8 cellular contexts compared by ENCODE assay signal in the genomic region with DNA sequence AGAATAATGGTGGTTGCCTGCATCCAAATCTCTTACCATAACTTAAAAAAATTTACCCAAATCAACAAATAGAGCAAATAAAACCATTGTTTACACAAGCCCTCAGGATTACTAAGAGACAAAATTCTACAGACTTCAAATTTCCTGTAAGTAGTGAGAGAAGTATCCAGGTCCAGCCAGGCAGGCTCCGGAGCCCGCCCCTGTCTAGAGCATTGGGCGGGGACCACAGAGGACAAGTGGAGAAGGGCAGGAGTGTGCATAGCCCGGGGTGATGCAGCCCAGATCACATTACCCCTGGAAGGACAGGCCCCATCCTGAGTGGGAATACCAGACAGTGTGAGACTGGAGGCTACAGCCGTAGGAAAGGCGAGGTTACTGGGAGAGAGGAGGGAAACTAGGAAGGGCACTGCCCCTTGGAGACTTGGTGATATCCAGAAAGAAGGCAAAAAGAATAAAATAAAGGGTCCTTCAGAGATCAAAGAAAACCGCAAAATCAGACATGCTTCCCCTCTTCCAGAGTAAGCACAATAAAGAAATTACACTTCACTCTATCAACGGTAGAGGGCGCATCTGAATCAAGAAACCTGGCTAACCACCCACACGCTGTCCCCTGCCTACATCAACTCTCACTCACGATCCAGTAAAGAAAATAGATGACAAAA. TPM values are rescaled to one million over a fixed set of nuclear protein-coding genes. Genes with fewer than 3 reads are reported as not detected.
A peak's percentile ranks its signal among the peaks of the same experiment; 100 is the strongest.
DNase-seq lines count a peak whose midpoint lies in the region; ATAC-seq and TF ChIP-seq lines count a peak whose summit lies in the region.

No MANE protein-coding gene starts in this region.

- TF ChIP-seq CTCF in HFFc6 (IDR thresholded peaks at IDR 0.05): peak; percentile 92

- H3K27me3 Mint-ChIP-seq in HFFc6 (ENCODE audit: insufficient read depth): peaks cover 3% of the 10 kb centered on the region
- H3K27me3 Mint-ChIP-seq in activated naive CD4-positive, alpha-beta T cell treated with anti-CD3 and anti-CD28 coated beads, Interleukin-2, amount 10 ng/mL, durations not matched to agents 7 days and 5 days: no peaks in the 10 kb centered on the region

- CTCF ChIA-PET in activated naive CD4-positive, alpha-beta T cell treated with anti-CD3 and anti-CD28 coated beads, Interleukin-2, amount 10 ng/mL, durations not matched to agents 7 days and 5 days (lab: Charles Lee): interaction anchor here (0.7 to 3.3 kb wide), 5 partner anchors 13 to 210 kb away, joined by 3 to 9 read pairs (median 3); no protein-coding TSS in a partner anchor

- H3K4me1 Mint-ChIP-seq in HFFc6 (ENCODE audit: low read depth): peaks cover 55% of the 10 kb centered on the region
- no peaks in the 10 kb centered on the region for H3K4me1 Mint-ChIP-seq in activated naive CD4-positive, alpha-beta T cell treated with anti-CD3 and anti-CD28 coated beads, Interleukin-2, amount 10 ng/mL, durations not matched to agents 7 days and 5 days

- H3K9me3 Mint-ChIP-seq in HFFc6: peaks cover 12% of the 10 kb centered on the region
- H3K9me3 Mint-ChIP-seq in activated naive CD4-positive, alpha-beta T cell treated with anti-CD3 and anti-CD28 coated beads, Interleukin-2, amount 10 ng/mL, durations not matched to agents 7 days and 5 days: peaks cover 1% of the 10 kb centered on the region

- ATAC-seq in Right ventricle myocardium superior (ENCODE audit: poor library complexity) (peak; percentile 79), HG02642 (IDR thresholded peaks at IDR 0.05; ENCODE audit: poor library complexity, unreplicated experiment) (no peak)

- DNase-seq in DMS 273 treated with DMSO at 0.1 percent for 48 hours (lab: John Stamatoyannopoulos, UW): peak; percentile 68
- DNase-seq in HFFc6: peak; percentile 85
- DNase-seq in NCI-H510A (lab: John Stamatoyannopoulos, UW): peak; percentile 81
- DNase-seq in activated naive CD4-positive, alpha-beta T cell treated with anti-CD3 and anti-CD28 coated beads, Interleukin-2, amount 10 ng/mL, durations not matched to agents 7 days and 5 days: peak; percentile 25
- DNase-seq in Right ventricle myocardium superior: peak; percentile 58
- peak; percentile 97 for DNase-seq in pons (ENCODE audit: low spot score)
- no peak for DNase-seq in effector CD4-positive, alpha-beta T cell

- H3K4me3 Mint-ChIP-seq in HFFc6: peak overlapping the region; percentile 81
- no peak overlapping the region for H3K4me3 Mint-ChIP-seq in activated naive CD4-positive, alpha-beta T cell treated with anti-CD3 and anti-CD28 coated beads, Interleukin-2, amount 10 ng/mL, durations not matched to agents 7 days and 5 days

- intact Hi-C loops in Right ventricle myocardium superior (cut with DNase I): loop anchor here (5.0 to 10.0 kb wide), 2 partner anchors 90 to 208 kb away; no protein-coding TSS in a partner anchor

- H3K27ac Mint-ChIP-seq in HFFc6: peak overlapping the region; percentile 90
- no peak overlapping the region for H3K27ac Mint-ChIP-seq in activated naive CD4-positive, alpha-beta T cell treated with anti-CD3 and anti-CD28 coated beads, Interleukin-2, amount 10 ng/mL, durations not matched to agents 7 days and 5 days

- peaks cover 12% of the 10 kb centered on the region for H3K36me3 Mint-ChIP-seq in HFFc6 (ENCODE audit: low read depth)
- H3K36me3 Mint-ChIP-seq in activated naive CD4-positive, alpha-beta T cell treated with anti-CD3 and anti-CD28 coated beads, Interleukin-2, amount 10 ng/mL, durations not matched to agents 7 days and 5 days: no peaks in the 10 kb centered on the region

RNA-seq across cellular contexts. Expression of a gene that starts 26.6 kb away (rescaled TPM):
- total RNA-seq in HFFc6 (2021; fragmentation: NEBNext Ultra II Directional; extraction: Animal tissue kit (Norgen Biotek cat#: 25700)): 10 to 100 TPM; 41.0 to 44.0 (median 43.5) TPM
- 52.4 TPM for total RNA-seq in Right ventricle myocardium superior
